ENCODE assay signal across 11 cellular contexts in the genomic region with DNA sequence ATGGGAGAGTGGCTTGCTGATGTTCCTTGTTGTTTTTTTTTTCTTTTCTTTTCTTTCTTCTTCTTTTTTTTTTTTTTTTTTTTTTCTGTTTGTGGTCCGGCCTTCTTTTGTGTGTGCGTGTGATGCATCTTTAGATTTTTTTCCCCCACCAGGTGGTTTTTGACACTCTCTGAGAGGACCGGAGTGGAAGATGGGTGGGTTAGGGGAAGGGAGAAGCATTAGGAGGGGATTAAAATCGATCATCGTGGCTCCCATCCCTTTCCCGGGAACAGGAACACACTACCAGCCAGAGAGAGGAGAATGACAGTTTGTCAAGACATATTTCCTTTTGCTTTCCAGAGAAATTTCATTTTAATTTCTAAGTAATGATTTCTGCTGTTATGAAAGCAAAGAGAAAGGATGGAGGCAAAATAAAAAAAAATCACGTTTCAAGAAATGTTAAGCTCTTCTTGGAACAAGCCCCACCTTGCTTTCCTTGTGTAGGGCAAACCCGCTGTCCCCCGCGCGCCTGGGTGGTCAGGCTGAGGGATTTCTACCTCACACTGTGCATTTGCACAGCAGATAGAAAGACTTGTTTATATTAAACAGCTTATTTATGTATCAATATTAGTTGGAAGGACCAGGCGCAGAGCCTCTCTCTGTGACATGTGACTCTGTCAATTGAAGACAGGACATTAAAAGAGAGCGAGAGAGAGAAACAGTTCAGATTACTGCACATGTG. TPM values are rescaled to one million over a fixed set of nuclear protein-coding genes. Genes with fewer than 3 reads are reported as not detected.
DNase-seq lines count a peak whose midpoint lies in the region; ATAC-seq, FAIRE-seq and TF ChIP-seq lines count a peak whose summit lies in the region.
"Had no signal": no experiment of that assay in that cellular context is flagged by ENCODE, and none has a peak within 500 bp of the region (broad histone marks: within the 10 kb centered on the region; RNA-seq: fewer than 3 reads in every experiment).

No MANE protein-coding gene starts in this region.

- no peak for ATAC-seq in GM21786 (IDR thresholded peaks at IDR 0.05; ENCODE audit: unreplicated experiment)
- ATAC-seq in GM21367 (IDR thresholded peaks at IDR 0.05; ENCODE audit: unreplicated experiment), result no peak

- H3K9me3 ChIP-seq in CD4-positive, alpha-beta memory T cell (ENCODE audit: control insufficient read depth in 1 of 2, low read length in 2 of 2), result no peaks in the 10 kb centered on the region
- H3K9me3 ChIP-seq in colonic mucosa, result no peaks in the 10 kb centered on the region

- CTCF ChIA-PET in CD4-positive, alpha-beta memory T cell (lab: Charles Lee; ENCODE audit: partially characterized antibody), result interaction anchor here (2.1 kb wide), 1 partner anchor 92 kb away, joined by 4 read pairs; no protein-coding TSS in a partner anchor

- no peaks in the 10 kb centered on the region for H3K36me3 Mint-ChIP-seq in CD4-positive, alpha-beta memory T cell
- H3K36me3 Mint-ChIP-seq in IgD-negative memory B cell (no peaks in the 10 kb centered on the region), osteocyte (ENCODE audit: unreplicated experiment) (peaks cover 3% of the 10 kb centered on the region)

- peak overlapping the region; percentile 19 to 56 for H3K9ac ChIP-seq in colonic mucosa (ENCODE audit: low read depth in 2 of 2, low read length in 2 of 2)

- no peaks in the 10 kb centered on the region for H3K9me3 Mint-ChIP-seq in CD4-positive, alpha-beta memory T cell
- peaks cover 0 to 4% (median 0%) of the 10 kb centered on the region in 3 donors for H3K9me3 Mint-ChIP-seq in IgD-negative memory B cell
- no peaks in the 10 kb centered on the region for H3K9me3 Mint-ChIP-seq in osteocyte (ENCODE audit: unreplicated experiment)

- peak overlapping the region; percentile 15 to 82 (median 64) for H3K4me3 Mint-ChIP-seq in CD4-positive, alpha-beta memory T cell
- peak overlapping the region in 3 of 4 donors; percentile 52 to 84 (median 82) for H3K4me3 Mint-ChIP-seq in IgD-negative memory B cell
- peak overlapping the region; percentile 70 for H3K4me3 Mint-ChIP-seq in osteocyte (ENCODE audit: unreplicated experiment)

- POLR2A ChIA-PET in CD4-positive, alpha-beta memory T cell (lab: Charles Lee; ENCODE audit: partially characterized antibody), result no interaction called here

- peaks cover 19% of the 10 kb centered on the region for H3K27me3 ChIP-seq in CD4-positive, alpha-beta memory T cell (ENCODE audit: insufficient read depth, low read length)
- H3K27me3 ChIP-seq in colonic mucosa, result peaks cover 34% of the 10 kb centered on the region

- FAIRE-seq in HTR-8/SVneo (lab: Jason Lieb, UNC), result no peak

- TF ChIP-seq CTCF in colonic mucosa (IDR thresholded peaks at IDR 0.05) (no peak), osteocyte (IDR thresholded peaks at IDR 0.05) (no peak)

- H3K27ac ChIP-seq in CD4-positive, alpha-beta memory T cell (ENCODE audit: low read depth, low read length), result no peak overlapping the region
- H3K27ac ChIP-seq in colonic mucosa, result no peak overlapping the region
- H3K27ac ChIP-seq: cardiac muscle cell had no signal

- no peaks in the 10 kb centered on the region for H3K36me3 ChIP-seq in CD4-positive, alpha-beta memory T cell (ENCODE audit: insufficient read depth, low read length)
- H3K36me3 ChIP-seq in colonic mucosa, result no peaks in the 10 kb centered on the region
- H3K36me3 ChIP-seq: cardiac muscle cell had no signal

- H3K4me1 ChIP-seq in CD4-positive, alpha-beta memory T cell (ENCODE audit: insufficient read depth, low read length), result peaks cover 20% of the 10 kb centered on the region
- no peaks in the 10 kb centered on the region for H3K4me1 ChIP-seq in colonic mucosa

- intact Hi-C loops in CD4-positive, alpha-beta memory T cell (cut with micrococcal nuclease), result no loop called here
- intact Hi-C loops in colonic mucosa (cut with DNase I), result no loop called here

- DNase-seq in CD4-positive, alpha-beta memory T cell, result no peak
- DNase-seq in colonic mucosa (no peak), osteocyte (ENCODE audit: extremely low spot score, unreplicated experiment) (no peak), NCI-H2107 treated with DMSO at 0.1 percent for 48 hours (lab: John Stamatoyannopoulos, UW; ENCODE audit: unreplicated experiment) (no peak), HTR-8/SVneo (ENCODE audit: insufficient read length, low spot score) (no peak)
- DNase-seq: MV-4-11 had no signal

- no peak overlapping the region for H3K4me3 ChIP-seq in CD4-positive, alpha-beta memory T cell (ENCODE audit: low read length in 2 of 2)
- H3K4me3 ChIP-seq in colonic mucosa, result peak overlapping the region; percentile 20
- H3K4me3 ChIP-seq: cardiac muscle cell had no signal

- peaks cover 40 to 45% of the 10 kb centered on the region in 2 donors for H3K27me3 Mint-ChIP-seq in CD4-positive, alpha-beta memory T cell
- H3K27me3 Mint-ChIP-seq in IgD-negative memory B cell (peaks cover 37% of the 10 kb centered on the region), osteocyte (ENCODE audit: unreplicated experiment) (peaks cover 40% of the 10 kb centered on the region)

- peaks cover 15 to 20% (median 19%) of the 10 kb centered on the region in 4 donors for H3K4me1 Mint-ChIP-seq in CD4-positive, alpha-beta memory T cell
- peaks cover 5 to 13% (median 10%) of the 10 kb centered on the region in 3 donors for H3K4me1 Mint-ChIP-seq in IgD-negative memory B cell
- H3K4me1 Mint-ChIP-seq in osteocyte (ENCODE audit: unreplicated experiment), result peaks cover 16% of the 10 kb centered on the region

- no peak overlapping the region for H3K27ac Mint-ChIP-seq in CD4-positive, alpha-beta memory T cell
- H3K27ac Mint-ChIP-seq in IgD-negative memory B cell (peak overlapping the region in 1 of 3 donors; percentile 67), osteocyte (ENCODE audit: unreplicated experiment) (no peak overlapping the region)

RNA-seq across cellular contexts. Expression of a gene that starts 2.2 kb away (rescaled TPM):
- total RNA-seq in CD4-positive, alpha-beta memory T cell, result not detected
- not detected for polyA plus RNA-seq in CD4-positive, alpha-beta memory T cell
- polyA plus RNA-seq in IgD-negative memory B cell, result not detected
- total RNA-seq in colonic mucosa (under 1 TPM; 0.59 to 0.85 TPM), osteocyte (0.68 and 0.97 TPM in 2 replicates)
- total RNA-seq: T-helper 2 cell treated with Interferon-gamma antibody and Interleukin-4, amounts not matched to agents 100 ng/mL and 5 ng/mL, for 36 hours had no signal
